ENCODE assay signal across 8 cellular contexts in genomic region chr14:80955434-80955939, GRCh38. TPM values are rescaled to one million over a fixed set of nuclear protein-coding genes. Genes with fewer than 3 reads are reported as not detected.
DNase-seq lines count a peak whose midpoint lies in the region; ATAC-seq and TF ChIP-seq lines count a peak whose summit lies in the region.

TSS of gene TSHR (plus strand) at chr14:80955621. CDS start at chr14:80955681, 60 bp downstream.

- H3K27ac ChIP-seq in lower lobe of right lung = no peak within 1 kb of the TSS
- H3K27ac ChIP-seq in tibial nerve = no peak within 1 kb of the TSS

- TF ChIP-seq POLR2A in tibial nerve (IDR thresholded peaks at IDR 0.05) = no peak

- no peaks in the 10 kb centered on the region for H3K36me3 ChIP-seq in MG63
- no peaks in the 10 kb centered on the region for H3K36me3 ChIP-seq in lower lobe of right lung
- H3K36me3 ChIP-seq in tibial nerve = no peaks in the 10 kb centered on the region

- H3K4me3 ChIP-seq in MG63 (peak within 1 kb of the TSS; percentile 30), cardiac fibroblast (replicated peaks in 1 of 2; ENCODE audit: low read depth in 2 of 2, low read length in 2 of 2) (peak within 1 kb of the TSS; percentile 59 to 61), lower lobe of right lung (peak within 1 kb of the TSS; percentile 56), tibial nerve (peak within 1 kb of the TSS; percentile 35 to 61 (median 52))

- H3K4me1 ChIP-seq in lower lobe of right lung (peaks cover 10% of the 10 kb centered on the region), tibial nerve (peaks cover 0 to 9% (median 7%) of the 10 kb centered on the region in 4 donors)

- no peak for TF ChIP-seq EP300 in tibial nerve (IDR thresholded peaks at IDR 0.05)

- TF ChIP-seq CTCF in cardiac fibroblast (IDR thresholded peaks at IDR 0.05; ENCODE audit: low read depth, low read length) (no peak), lower lobe of right lung (IDR thresholded peaks at IDR 0.05) (no peak), tibial nerve (IDR thresholded peaks at IDR 0.05) (no peak)

- WGBS in tibial nerve, 2 donors = 24 to 27% methylated on average over 18 to 19 of the region's 19 CpGs

- intact Hi-C loops in lower lobe of right lung (cut with DNase I) = no loop called here

- H3K27me3 ChIP-seq in MG63 = peaks cover 11% of the 10 kb centered on the region
- peaks cover 7% of the 10 kb centered on the region for H3K27me3 ChIP-seq in lower lobe of right lung (ENCODE audit: low read depth)
- peaks cover 0 to 11% of the 10 kb centered on the region in 2 donors for H3K27me3 ChIP-seq in tibial nerve

- H3K9me3 ChIP-seq in MG63 (no peaks in the 10 kb centered on the region; the same call in 1 of the 2 replicates), lower lobe of right lung (no peaks in the 10 kb centered on the region), tibial nerve (no peaks in the 10 kb centered on the region)

- ATAC-seq in lower lobe of right lung = peak; percentile 73 to 78
- ATAC-seq in GM19328 (IDR thresholded peaks at IDR 0.05; ENCODE audit: unreplicated experiment) = no peak
- no peak for ATAC-seq in HG02981 (IDR thresholded peaks at IDR 0.05; ENCODE audit: unreplicated experiment)
- ATAC-seq in GM21360 (IDR thresholded peaks at IDR 0.05; ENCODE audit: unreplicated experiment) = no peak

- DNase-seq in AG20443 (ENCODE audit: low spot score) = peak; percentile 32
- no peak for DNase-seq in MG63
- DNase-seq in cardiac fibroblast (ENCODE audit: low read depth in 2 of 2) = peak in 1 of 2 donors; percentile 24
- DNase-seq in lower lobe of right lung = peak; percentile 48
- peak in 1 of 2 donors; percentile 8 for DNase-seq in tibial nerve (ENCODE audit: low spot score in 2 of 2)

RNA-seq across cellular contexts. Expression of gene TSHR, which starts in this region (rescaled TPM):
- 0.20 TPM in 1 of 2 replicates, not detected in the other for total RNA-seq in MG63 (2014; rRNA removed; shearing (Covaris generic); ENCODE audit: low replicate concordance)
- total RNA-seq in lower lobe of right lung (not detected), tibial nerve (under 1 TPM in 1 of 4 donors, not detected in 3; 0.84 TPM)

Comparison
In these comparisons a context has a peak if more than half of its experiments do, and no peak if none do; other contexts are left out.
1. Peak in DNase-seq, ATAC-seq and H3K4me3 ChIP-seq in lower lobe of right lung; RNA of the gene not detected or under 1 TPM.